Comparison of ENCODE assay signal across 13 cellular contexts in the genomic region with DNA sequence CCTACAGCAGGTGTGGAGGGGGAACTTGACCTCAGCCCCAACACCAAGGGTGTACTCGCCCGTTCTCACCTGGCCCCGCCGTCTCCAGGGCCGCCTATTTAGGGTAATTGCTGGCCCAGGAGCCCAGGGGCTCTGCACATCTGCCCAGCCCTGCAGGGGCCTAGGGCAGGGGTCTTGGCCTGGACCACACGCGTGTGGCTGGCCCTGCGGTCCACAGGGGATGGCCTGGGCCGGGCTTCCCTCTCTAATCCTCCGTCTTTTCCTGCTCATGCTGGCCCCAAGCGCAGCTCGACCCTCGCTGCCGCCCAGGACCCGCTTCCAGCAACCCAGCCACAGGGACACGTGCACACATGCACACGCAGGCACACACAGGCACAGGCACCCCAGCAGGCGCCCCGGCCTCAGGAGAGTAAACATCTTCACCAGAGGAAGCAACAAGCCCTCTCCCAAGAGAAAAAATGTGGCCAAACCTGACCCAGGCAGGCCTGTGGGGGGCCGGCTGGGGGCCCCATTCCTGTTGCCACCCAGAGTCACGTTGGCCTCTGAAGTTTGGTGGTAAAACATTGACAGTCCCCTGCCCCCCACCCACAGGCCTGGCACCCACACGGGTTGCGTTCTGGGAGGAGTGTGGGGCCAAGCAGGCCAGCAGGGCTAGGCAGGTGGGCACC. TPM values are rescaled to one million over a fixed set of nuclear protein-coding genes. Genes with fewer than 3 reads are reported as not detected.
DNase-seq lines count a peak whose midpoint lies in the region; ATAC-seq and TF ChIP-seq lines count a peak whose summit lies in the region.
"Had no signal": no experiment of that assay in that cellular context is flagged by ENCODE, and none has a peak within 500 bp of the region (broad histone marks: within the 10 kb centered on the region; RNA-seq: fewer than 3 reads in every experiment).

No MANE protein-coding gene starts in this region.

- no peaks in the 10 kb centered on the region for H3K9me3 ChIP-seq in lung (ENCODE audit: control insufficient read depth in 2 of 2, insufficient read depth in 1 of 2, low read length in 1 of 2)
- H3K9me3 ChIP-seq: adrenal gland, neutrophil had no signal

- no peaks in the 10 kb centered on the region for H3K9me3 Mint-ChIP-seq in activated naive CD8-positive, alpha-beta T cell (ENCODE audit: low read depth)
- no peaks in the 10 kb centered on the region for H3K9me3 Mint-ChIP-seq in activated naive CD8-positive, alpha-beta T cell treated with anti-CD3 and anti-CD28 coated beads, Interleukin-2, amount 50 U/mL, for 24 hours
- no peaks in the 10 kb centered on the region for H3K9me3 Mint-ChIP-seq in activated T-helper 17 cell treated with anti-CD3 and anti-CD28 coated beads, Interleukin-2, amount 50 U/mL, for 72 hours

- H3K4me3 Mint-ChIP-seq in activated naive CD8-positive, alpha-beta T cell: peak overlapping the region; percentile 67
- H3K4me3 Mint-ChIP-seq in activated naive CD8-positive, alpha-beta T cell treated with anti-CD3 and anti-CD28 coated beads, Interleukin-2, amount 50 U/mL, for 24 hours: no peak overlapping the region
- H3K4me3 Mint-ChIP-seq in activated T-helper 17 cell treated with anti-CD3 and anti-CD28 coated beads, Interleukin-2, amount 50 U/mL, for 72 hours: peak overlapping the region; percentile 30

- H3K27me3 ChIP-seq in lung (ENCODE audit: control insufficient read depth, insufficient read depth): no peaks in the 10 kb centered on the region
- H3K27me3 ChIP-seq: adrenal gland had no signal

- H3K27ac ChIP-seq in lung (ENCODE audit: low read depth in 1 of 2, low read length in 1 of 2): peak overlapping the region in 1 of 2 donors; percentile 76
- H3K27ac ChIP-seq: adrenal gland, neutrophil had no signal

- H3K36me3 ChIP-seq in lung (ENCODE audit: control insufficient read depth in 2 of 2, insufficient read depth in 2 of 2, low read length in 2 of 2): no peaks in the 10 kb centered on the region
- H3K36me3 ChIP-seq: adrenal gland, neutrophil had no signal

- no peak for ATAC-seq in activated naive CD8-positive, alpha-beta T cell treated with anti-CD3 and anti-CD28 coated beads, Interleukin-2, amount 50 U/mL, for 24 hours
- ATAC-seq in activated T-helper 17 cell treated with anti-CD3 and anti-CD28 coated beads, Interleukin-2, amount 50 U/mL, for 72 hours (replicated peaks): no peak
- ATAC-seq in lung (ENCODE audit: insufficient read depth, low FRiP score) (no peak), HG02642 (IDR thresholded peaks at IDR 0.05; ENCODE audit: poor library complexity, unreplicated experiment) (no peak)

- no peak overlapping the region for H3K4me3 ChIP-seq in lung

- no peaks in the 10 kb centered on the region for H3K36me3 Mint-ChIP-seq in activated naive CD8-positive, alpha-beta T cell
- no peaks in the 10 kb centered on the region for H3K36me3 Mint-ChIP-seq in activated naive CD8-positive, alpha-beta T cell treated with anti-CD3 and anti-CD28 coated beads, Interleukin-2, amount 50 U/mL, for 24 hours (ENCODE audit: low read depth)
- no peaks in the 10 kb centered on the region for H3K36me3 Mint-ChIP-seq in activated T-helper 17 cell treated with anti-CD3 and anti-CD28 coated beads, Interleukin-2, amount 50 U/mL, for 72 hours (ENCODE audit: low read depth)

- no peak for DNase-seq in activated naive CD8-positive, alpha-beta T cell treated with anti-CD3 and anti-CD28 coated beads, Interleukin-2, amount 50 U/mL, for 24 hours
- DNase-seq in lung (ENCODE audit: low spot score) (peak; percentile 77), ureter (ENCODE audit: low spot score) (peak; percentile 89), KG1 (lab: John Stamatoyannopoulos, UW) (no peak), kidney glomerular epithelial cell (lab: John Stamatoyannopoulos, UW) (no peak)
- DNase-seq: AML-193; effector memory CD4-positive, alpha-beta T cell; GOT3 had no signal

- no peak overlapping the region for H3K27ac Mint-ChIP-seq in activated naive CD8-positive, alpha-beta T cell
- no peak overlapping the region for H3K27ac Mint-ChIP-seq in activated naive CD8-positive, alpha-beta T cell treated with anti-CD3 and anti-CD28 coated beads, Interleukin-2, amount 50 U/mL, for 24 hours
- no peak overlapping the region for H3K27ac Mint-ChIP-seq in activated T-helper 17 cell treated with anti-CD3 and anti-CD28 coated beads, Interleukin-2, amount 50 U/mL, for 72 hours

- no peaks in the 10 kb centered on the region for H3K4me1 Mint-ChIP-seq in activated naive CD8-positive, alpha-beta T cell (ENCODE audit: low read depth)
- H3K4me1 Mint-ChIP-seq in activated naive CD8-positive, alpha-beta T cell treated with anti-CD3 and anti-CD28 coated beads, Interleukin-2, amount 50 U/mL, for 24 hours: peaks cover 3% of the 10 kb centered on the region
- no peaks in the 10 kb centered on the region for H3K4me1 Mint-ChIP-seq in activated T-helper 17 cell treated with anti-CD3 and anti-CD28 coated beads, Interleukin-2, amount 50 U/mL, for 72 hours

- WGBS in lung, 2 donors: 58 to 61% methylated on average over 23 of the region's 23 CpGs

- H3K4me1 ChIP-seq in lung (ENCODE audit: control insufficient read depth in 2 of 2, insufficient read depth in 2 of 2, low read length in 2 of 2): peaks cover 0 to 5% of the 10 kb centered on the region in 2 donors

- H3K27me3 Mint-ChIP-seq in activated naive CD8-positive, alpha-beta T cell: peaks cover 5% of the 10 kb centered on the region
- peaks cover 17% of the 10 kb centered on the region for H3K27me3 Mint-ChIP-seq in activated naive CD8-positive, alpha-beta T cell treated with anti-CD3 and anti-CD28 coated beads, Interleukin-2, amount 50 U/mL, for 24 hours
- peaks cover 6% of the 10 kb centered on the region for H3K27me3 Mint-ChIP-seq in activated T-helper 17 cell treated with anti-CD3 and anti-CD28 coated beads, Interleukin-2, amount 50 U/mL, for 72 hours

- TF ChIP-seq CTCF in lung (IDR thresholded peaks at IDR 0.05; ENCODE audit: control extremely low read depth, extremely low read depth): no peak

RNA-seq across cellular contexts. Expression of a gene that starts 24.6 kb away (rescaled TPM):
- total RNA-seq in activated T-helper 17 cell treated with anti-CD3 and anti-CD28 coated beads, Interleukin-2, amount 50 U/mL, for 72 hours: under 1 TPM in 1 of 2 donors, not detected in 1; 0.05 TPM
- total RNA-seq in lung (10 to 100 TPM; 24.8 to 99.3 TPM), ureter (121 TPM)
- polyA plus RNA-seq in lung: 10 to 100 TPM in 1 of 2 donors, 1 to 10 TPM in 1; 8.1 to 20.0 TPM

RNA-seq across cellular contexts. Expression of a gene that starts 47.2 kb away (rescaled TPM):
- total RNA-seq in activated T-helper 17 cell treated with anti-CD3 and anti-CD28 coated beads, Interleukin-2, amount 50 U/mL, for 72 hours: 100 to 1,000 TPM; 151 to 204 TPM
- total RNA-seq in lung (10 to 100 TPM; 13.8 to 18.7 TPM), ureter (8.3 TPM)
- polyA plus RNA-seq in lung: 10 to 100 TPM; 18.3 to 22.1 TPM

RNA-seq across cellular contexts. Expression of a gene that starts 47.4 kb away (rescaled TPM):
- 10 to 100 TPM; 15.7 to 16.0 TPM for total RNA-seq in activated T-helper 17 cell treated with anti-CD3 and anti-CD28 coated beads, Interleukin-2, amount 50 U/mL, for 72 hours
- total RNA-seq in lung (10 to 100 TPM; 16.6 to 45.2 TPM), ureter (38.4 TPM)
- polyA plus RNA-seq in lung: 10 to 100 TPM; 36.9 to 38.7 TPM

RNA-seq across cellular contexts. Expression of a gene that starts 56.4 kb away (rescaled TPM):
- total RNA-seq in activated T-helper 17 cell treated with anti-CD3 and anti-CD28 coated beads, Interleukin-2, amount 50 U/mL, for 72 hours: 100 to 1,000 TPM in 1 of 2 donors, 10 to 100 TPM in 1; 68.2 to 132 TPM
- total RNA-seq in lung (10 to 100 TPM; 34.9 to 43.2 TPM), ureter (29.4 TPM)
- polyA plus RNA-seq in lung: 10 to 100 TPM; 34.9 to 35.0 TPM

Comparison
In these comparisons a context has a peak if more than half of its experiments do, and no peak if none do; other contexts are left out.
1. DNase-seq: peak in lung (single experiment) and ureter (single experiment); none in activated naive CD8-positive, alpha-beta T cell treated with anti-CD3 and anti-CD28 coated beads, Interleukin-2, amount 50 U/mL, for 24 hours (single experiment), KG1 (single experiment) and kidney glomerular epithelial cell (single experiment).
2. RNA of a gene that starts 24.6 kb away (total RNA-seq): 121 TPM in ureter (single experiment) and 24.8 to 99.3 TPM in lung; 0.05 TPM in activated T-helper 17 cell treated with anti-CD3 and anti-CD28 coated beads, Interleukin-2, amount 50 U/mL, for 72 hours; every median in the first group is over 10 times any median in the second.
3. RNA of a gene that starts 47.2 kb away (total RNA-seq): 151 to 204 TPM in activated T-helper 17 cell treated with anti-CD3 and anti-CD28 coated beads, Interleukin-2, amount 50 U/mL, for 72 hours; 13.8 to 18.7 TPM in lung and 8.3 TPM in ureter (single experiment); every median in the first group is over 4 times any median in the second.